In genomic region chr6:116106146-116106545, GRCh38 we compare ENCODE assay signal across 1 cellular context.
TF ChIP-seq lines count a peak whose summit lies in the region.

No MANE protein-coding gene starts in this region.

TF ChIP-seq in SK-N-SH, 30 proteins besides CTCF, POLR2A, EP300 and RAD21 (continued from another document):
- TF ChIP-seq, protein P1, sequence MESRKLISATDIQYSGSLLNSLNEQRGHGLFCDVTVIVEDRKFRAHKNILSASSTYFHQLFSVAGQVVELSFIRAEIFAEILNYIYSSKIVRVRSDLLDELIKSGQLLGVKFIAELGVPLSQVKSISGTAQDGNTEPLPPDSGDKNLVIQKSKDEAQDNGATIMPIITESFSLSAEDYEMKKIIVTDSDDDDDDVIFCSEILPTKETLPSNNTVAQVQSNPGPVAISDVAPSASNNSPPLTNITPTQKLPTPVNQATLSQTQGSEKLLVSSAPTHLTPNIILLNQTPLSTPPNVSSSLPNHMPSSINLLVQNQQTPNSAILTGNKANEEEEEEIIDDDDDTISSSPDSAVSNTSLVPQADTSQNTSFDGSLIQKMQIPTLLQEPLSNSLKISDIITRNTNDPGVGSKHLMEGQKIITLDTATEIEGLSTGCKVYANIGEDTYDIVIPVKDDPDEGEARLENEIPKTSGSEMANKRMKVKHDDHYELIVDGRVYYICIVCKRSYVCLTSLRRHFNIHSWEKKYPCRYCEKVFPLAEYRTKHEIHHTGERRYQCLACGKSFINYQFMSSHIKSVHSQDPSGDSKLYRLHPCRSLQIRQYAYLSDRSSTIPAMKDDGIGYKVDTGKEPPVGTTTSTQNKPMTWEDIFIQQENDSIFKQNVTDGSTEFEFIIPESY (IDR thresholded peaks at IDR 0.05; ENCODE audit: borderline replicate concordance, low read depth): no peak
- TF ChIP-seq NRF1 (IDR thresholded peaks at IDR 0.05; ENCODE audit: low read depth, low read length) (no peak), CHD2 (IDR thresholded peaks at IDR 0.05; ENCODE audit: low read length, partially characterized antibody) (no peak), TAF1 (IDR thresholded peaks at IDR 0.05; ENCODE audit: borderline replicate concordance, low read depth, low read length) (no peak), REST (IDR thresholded peaks at IDR 0.05; ENCODE audit: low read depth, low read length) (no peak), FOXJ3 (CRISPR knock-in tag; IDR thresholded peaks at IDR 0.05) (no peak), EZH2phosphoT487 (IDR thresholded peaks at IDR 0.05; ENCODE audit: borderline replicate concordance, low read depth) (no peak)
